20 cellular contexts compared by ENCODE assay signal in genomic region chr3:190352866-190353457, GRCh38. TPM values are rescaled to one million over a fixed set of nuclear protein-coding genes. Genes with fewer than 3 reads are reported as not detected.
DNase-seq lines count a peak whose midpoint lies in the region; ATAC-seq, FAIRE-seq and TF ChIP-seq lines count a peak whose summit lies in the region.
"Had no signal": no experiment of that assay in that cellular context is flagged by ENCODE, and none has a peak within 500 bp of the region (broad histone marks: within the 10 kb centered on the region; RNA-seq: fewer than 3 reads in every experiment).

No MANE protein-coding gene starts in this region.

- H3K27me3 ChIP-seq in KMS-11 (ENCODE audit: insufficient read depth, low read depth) (no peaks in the 10 kb centered on the region), K562 (ENCODE audit: control insufficient read depth in 2 of 2, insufficient read depth in 2 of 2, low read length in 2 of 2) (no peaks in the 10 kb centered on the region), uterus (no peaks in the 10 kb centered on the region), left ventricle myocardium inferior (ENCODE audit: low read depth) (no peaks in the 10 kb centered on the region)

- no peak overlapping the region for H3K27ac ChIP-seq in KMS-11
- H3K27ac ChIP-seq in K562 (ENCODE audit: extremely low read depth, low read depth, low read length): no peak overlapping the region
- H3K27ac ChIP-seq in uterus: peak overlapping the region; percentile 40 to 54
- no peak overlapping the region for H3K27ac ChIP-seq in coronary artery
- H3K27ac ChIP-seq in left ventricle myocardium inferior (replicated peaks): no peak overlapping the region
- H3K27ac ChIP-seq: HL-60 had no signal

- H3K4me3 ChIP-seq in KMS-11 (IDR thresholded peaks at IDR 0.05; ENCODE audit: insufficient read depth, low read depth, low read length) (no peak overlapping the region), K562 (no peak overlapping the region), uterus (no peak overlapping the region), coronary artery (no peak overlapping the region), left ventricle myocardium inferior (no peak overlapping the region)

- intact Hi-C loops in K562 (cut with micrococcal nuclease): no loop called here
- intact Hi-C loops in uterus (cut with DNase I; ENCODE audit: low total_unique reads): no loop called here
- intact Hi-C loops in left ventricle myocardium inferior (cut with micrococcal nuclease): no loop called here

- DNase-seq in K562 (ENCODE audit: extremely low read depth in 1 of 4, low spot score in 3 of 4) (no peak), uterus (no peak), occipital lobe (lab: John Stamatoyannopoulos, UW) (no peak), coronary artery (ENCODE audit: low spot score) (no peak), left ventricle myocardium inferior (no peak)
- DNase-seq: CD8-positive, alpha-beta T cell; COR-L47; DMS153; DMS79 treated with DMSO at 0.1 percent for 48 hours; EL; GOT3; KG1 had no signal

- no peak for TF ChIP-seq RAD21 in K562 (CRISPR knock-in tag; conservative IDR thresholded peaks at IDR 0.05 in 1 of 2, IDR thresholded peaks at IDR 0.05 in 1 of 2)

- H3K36me3 ChIP-seq in KMS-11 (ENCODE audit: insufficient read depth) (no peaks in the 10 kb centered on the region), K562 (ENCODE audit: control insufficient read depth, insufficient read depth, low read length) (no peaks in the 10 kb centered on the region), uterus (no peaks in the 10 kb centered on the region), left ventricle myocardium inferior (no peaks in the 10 kb centered on the region)

- 0% methylated on average over 1 of the region's 1 CpG for WGBS in K562 (ENCODE audit: insufficient coverage, low coverage, missing lambda C conversion rate)

- TF ChIP-seq POLR2A in K562 (conservative IDR thresholded peaks at IDR 0.05) (no peak), uterus (IDR thresholded peaks at IDR 0.05) (no peak)

- H3K9me1 ChIP-seq in K562 (ENCODE audit: control insufficient read depth, insufficient read depth, low read length): no peaks in the 10 kb centered on the region

- no TSS peak for BruUV-seq in K562 (replicated peaks; lab: Mats Ljungman, UMichigan)

- POLR2A ChIA-PET in K562 (lab: Yijun Ruan, JAX): no interaction called here

- no peak for TF ChIP-seq EP300 in K562 (IDR thresholded peaks at IDR 0.05; ENCODE audit: low read length)

- H3K9me3 ChIP-seq in K562 (replicated peaks; ENCODE audit: control insufficient read depth, insufficient read depth, low read depth, low read length): 0 out of 2 replicates have a peak, but pooled peaks cover 2% of the 10 kb centered on the region
- H3K9me3 ChIP-seq in uterus: no peaks in the 10 kb centered on the region
- H3K9me3 ChIP-seq in left ventricle myocardium inferior (replicated peaks): peaks cover 9% of the 10 kb centered on the region

- FAIRE-seq in K562 (lab: Jason Lieb, UNC): no peak
- FAIRE-seq: A204.1, D721Med had no signal

- H2AFZ ChIP-seq in KMS-11 (ENCODE audit: low read depth): no peak overlapping the region
- H2AFZ ChIP-seq in K562 (ENCODE audit: low read depth, low read length): no peak overlapping the region

- H3K9ac ChIP-seq in KMS-11 (no peak overlapping the region), K562 (ENCODE audit: insufficient read depth in 1 of 2, low read depth in 2 of 2, low read length in 2 of 2) (no peak overlapping the region)

- in situ Hi-C loops in K562 (cut with MboI): no loop called here

- ATAC-seq in GM18867 (IDR thresholded peaks at IDR 0.05; ENCODE audit: unreplicated experiment) (peak; percentile 69), K562 (no peak)
- ATAC-seq: CD8-positive, alpha-beta T cell; HCT116 had no signal

- H3K4me1 ChIP-seq in KMS-11 (ENCODE audit: low read depth, poor library complexity, severe bottlenecking) (peaks cover 20% of the 10 kb centered on the region), K562 (replicated peaks in 1 of 2; ENCODE audit: control insufficient read depth in 2 of 2, insufficient read depth in 2 of 2, low read length in 2 of 2) (no peaks in the 10 kb centered on the region), uterus (no peaks in the 10 kb centered on the region), left ventricle myocardium inferior (no peaks in the 10 kb centered on the region)

- CTCF ChIA-PET in K562 (lab: Yijun Ruan, JAX; ENCODE audit: low intra/inter-chr PET ratio): no interaction called here

- H4K20me1 ChIP-seq in KMS-11 (ENCODE audit: insufficient read depth) (no peaks in the 10 kb centered on the region), K562 (replicated peaks; ENCODE audit: control insufficient read depth, insufficient read depth, low read length) (no peaks in the 10 kb centered on the region)

- H3K4me2 ChIP-seq in KMS-11 (0 out of 2 replicates have a peak overlapping the region, but pooled peaks have one; percentile 10), K562 (ENCODE audit: insufficient read depth, low read length) (no peak overlapping the region)

- H3K79me2 ChIP-seq in KMS-11 (ENCODE audit: insufficient read depth, low read depth) (no peaks in the 10 kb centered on the region), K562 (ENCODE audit: control insufficient read depth, insufficient read depth, low read length) (no peaks in the 10 kb centered on the region)

- no peak for TF ChIP-seq CTCF in KMS-11 (conservative IDR thresholded peaks at IDR 0.05; ENCODE audit: low read depth, low read length)
- no peak for TF ChIP-seq CTCF in K562 (IDR thresholded peaks at IDR 0.05 in 2 of 3, conservative IDR thresholded peaks at IDR 0.05 in 1 of 3; ENCODE audit: insufficient read depth in 2 of 3, low read depth in 1 of 3, low read length in 3 of 3)
- no peak for TF ChIP-seq CTCF in uterus (IDR thresholded peaks at IDR 0.05)
- TF ChIP-seq CTCF in coronary artery (IDR thresholded peaks at IDR 0.05): no peak
- no peak for TF ChIP-seq CTCF in left ventricle myocardium inferior (IDR thresholded peaks at IDR 0.05; ENCODE audit: borderline replicate concordance)

TF ChIP-seq in K562, 482 proteins besides CTCF, POLR2A, EP300 and RAD21:
- TF ChIP-seq MCM2 (IDR thresholded peaks at IDR 0.05; ENCODE audit: low read depth) (no peak), MAFK (IDR thresholded peaks at IDR 0.05; ENCODE audit: low read length) (peak; percentile 90), MAFG (tag; conservative IDR thresholded peaks at IDR 0.05) (peak; percentile 68; the same call in 1 of the 2 replicates), MAFF (IDR thresholded peaks at IDR 0.05; ENCODE audit: low read length) (peak; percentile 86), PHB (CRISPR knock-in tag; IDR thresholded peaks at IDR 0.05) (no peak), ZNF316 (IDR thresholded peaks at IDR 0.05) (peak; percentile 77), RFX5 (IDR thresholded peaks at IDR 0.05; ENCODE audit: low read depth, low read length) (no peak), C11orf30 (IDR thresholded peaks at IDR 0.05; ENCODE audit: low read depth) (peak; percentile 53; the same call in 1 of the 2 replicates), CSDE1 (IDR thresholded peaks at IDR 0.05) (no peak), OTX1 (CRISPR knock-in tag; IDR thresholded peaks at IDR 0.05) (no peak)

RNA-seq across cellular contexts. Expression of gene CLDN1, which starts 30.7 kb away (rescaled TPM):
- not detected in 2 replicates for total RNA-seq in K562 (2011; cell fraction: chromatin; rRNA removed; ENCODE audit: low replicate concordance)
- not detected in 2 replicates for total RNA-seq in K562 (2011; cell fraction: nucleolus; rRNA removed)
- total RNA-seq in K562 (2011; cell fraction: nucleoplasm; rRNA removed): not detected in 2 replicates
- total RNA-seq in K562 (2014; rRNA removed) (not detected in 2 replicates), K562 (2014; rRNA removed; fragmentation: Illumina TruSeq; extraction: Trizol) (not detected in 2 replicates), K562 (2015; rRNA removed; fragmentation: Illumina TruSeq; extraction: Trizol) (not detected in 2 replicates), K562 (2021) (0.16 and 0.34 TPM in 2 replicates), uterus (100 to 1,000 TPM in 1 of 4 donors, 10 to 100 TPM in 3; 15.1 to 200 (median 38.6) TPM), occipital lobe (1.6 TPM), left ventricle myocardium inferior (0.08 TPM)
- polyA plus RNA-seq in K562 (2011; rRNA removed) (not detected in 2 replicates), K562 (2014; fragmentation: Illumina TruSeq; extraction: Trizol) (not detected in 2 replicates), K562 (2014; fragmentation: Nextera tagmentation; extraction: Ambion mirVana) (not detected), K562 (2014; rRNA removed) (not detected in 2 replicates)
- polyA plus RNA-seq in K562 (2011; cell fraction: cytosol; rRNA removed): not detected in 2 replicates
- polyA plus RNA-seq in K562 (2011; cell fraction: nucleus; rRNA removed): not detected in 2 replicates
- not detected in 2 replicates for polyA plus RNA-seq in K562 (2012)
- not detected in 2 replicates for polyA minus RNA-seq in K562 (2011; rRNA and poly(A)+ RNA removed)
- 0.19 and 0.36 TPM in 2 replicates for polyA minus RNA-seq in K562 (2011; cell fraction: cytosol; rRNA and poly(A)+ RNA removed)
- polyA minus RNA-seq in K562 (2011; cell fraction: nucleus; rRNA and poly(A)+ RNA removed): not detected in 2 replicates
- total RNA-seq: CD8-positive, alpha-beta T cell had no signal
- polyA plus RNA-seq: CD14-positive monocyte had no signal

RNA-seq across cellular contexts. Expression of gene CLDN16, which starts 35.0 kb away (rescaled TPM):
- total RNA-seq in K562 (2011; cell fraction: chromatin; rRNA removed; ENCODE audit: low replicate concordance): not detected in 2 replicates
- 0.39 TPM in 1 of 2 replicates, not detected in the other for total RNA-seq in K562 (2011; cell fraction: nucleolus; rRNA removed)
- total RNA-seq in K562 (2011; cell fraction: nucleoplasm; rRNA removed): not detected in 2 replicates
- not detected in 2 replicates for total RNA-seq in K562 (2014; rRNA removed)
- total RNA-seq in K562 (2014; rRNA removed; fragmentation: Illumina TruSeq; extraction: Trizol): 0.04 and 0.06 TPM in 2 replicates
- total RNA-seq in K562 (2015; rRNA removed; fragmentation: Illumina TruSeq; extraction: Trizol): 0.04 TPM in 1 of 2 replicates, not detected in the other
- not detected in 2 replicates for total RNA-seq in K562 (2021)
- polyA plus RNA-seq in K562 (2011; rRNA removed): 0.11 TPM in 1 of 2 replicates, not detected in the other
- 0.18 TPM in 1 of 2 replicates, not detected in the other for polyA plus RNA-seq in K562 (2011; cell fraction: cytosol; rRNA removed)
- not detected in 2 replicates for polyA plus RNA-seq in K562 (2011; cell fraction: nucleus; rRNA removed)
- polyA plus RNA-seq in K562 (2012): 0.03 TPM in 1 of 2 replicates, not detected in the other
- not detected in 2 replicates for polyA plus RNA-seq in K562 (2014; fragmentation: Illumina TruSeq; extraction: Trizol)
- polyA plus RNA-seq in K562 (2014; fragmentation: Nextera tagmentation; extraction: Ambion mirVana): not detected
- 0.04 TPM in 1 of 2 replicates, not detected in the other for polyA plus RNA-seq in K562 (2014; rRNA removed)
- not detected in 2 replicates for polyA minus RNA-seq in K562 (2011; rRNA and poly(A)+ RNA removed)
- polyA minus RNA-seq in K562 (2011; cell fraction: cytosol; rRNA and poly(A)+ RNA removed): not detected in 2 replicates
- 0.13 TPM in 1 of 2 replicates, not detected in the other for polyA minus RNA-seq in K562 (2011; cell fraction: nucleus; rRNA and poly(A)+ RNA removed)
- total RNA-seq in uterus: under 1 TPM in 2 of 4 donors, not detected in 2; 0.07 to 0.58 TPM
- total RNA-seq in occipital lobe: under 0.01 TPM
- not detected for total RNA-seq in left ventricle myocardium inferior
- total RNA-seq: CD8-positive, alpha-beta T cell had no signal
- polyA plus RNA-seq: BJ, CD14-positive monocyte had no signal

Comparison
In these comparisons a context has a peak if more than half of its experiments do, and no peak if none do; other contexts are left out.
1. H3K27ac ChIP-seq: peak in uterus (2 of 2); none in KMS-11 (single experiment), K562 (single experiment), coronary artery (0 of 2) and left ventricle myocardium inferior (single experiment).